Comparison of ENCODE assay signal across 8 cellular contexts in genomic region chr2:85433511-85434089, GRCh38. TPM values are rescaled to one million over a fixed set of nuclear protein-coding genes. Genes with fewer than 3 reads are reported as not detected.
A peak's percentile ranks its signal among the peaks of the same experiment; 100 is the strongest.
DNase-seq lines count a peak whose midpoint lies in the region; ATAC-seq and TF ChIP-seq lines count a peak whose summit lies in the region.

No MANE protein-coding gene starts in this region.

- CTCF ChIA-PET in HEK293 (lab: Yijun Ruan, JAX) = interaction anchor here (1.3 kb wide), 1 partner anchor 118 kb away, joined by 4 read pairs; no protein-coding TSS in a partner anchor
- CTCF ChIA-PET in activated naive CD4-positive, alpha-beta T cell treated with anti-CD3 and anti-CD28 coated beads, Interleukin-2, amount 10 ng/mL, durations not matched to agents 7 days and 5 days (lab: Charles Lee) = no interaction called here

- H3K27ac ChIP-seq in HEK293 (ENCODE audit: extremely low read depth, low read depth, low read length) = no peak overlapping the region
- peak overlapping the region in 2 of 5 donors; percentile 26 to 98 for H3K27ac ChIP-seq in adrenal gland
- peak overlapping the region; percentile 95 to 97 for H3K27ac ChIP-seq in right atrium auricular region
- peak overlapping the region; percentile 85 to 98 (median 96) for H3K27ac ChIP-seq in gastrocnemius medialis

- H3K4me1 ChIP-seq in HEK293 (ENCODE audit: control insufficient read depth, insufficient read depth, low read length) = peaks cover 6% of the 10 kb centered on the region
- H3K4me1 ChIP-seq in adrenal gland (replicated peaks in 1 of 2) = peaks cover 32% of the 10 kb centered on the region in 2 donors
- H3K4me1 ChIP-seq in right atrium auricular region = peaks cover 0 to 57% of the 10 kb centered on the region in 2 donors
- H3K4me1 ChIP-seq in gastrocnemius medialis = peaks cover 28 to 50% of the 10 kb centered on the region in 2 donors

- H3K27ac Mint-ChIP-seq in activated naive CD4-positive, alpha-beta T cell treated with anti-CD3 and anti-CD28 coated beads, Interleukin-2, amount 10 ng/mL, durations not matched to agents 7 days and 5 days = no peak overlapping the region
- H3K27ac Mint-ChIP-seq in activated CD4-positive, alpha-beta T cell treated with anti-CD3 and anti-CD28 coated beads, Interleukin-2, amount 10 ng/mL, durations not matched to agents 24 days and 14 days = no peak overlapping the region

- H3K9me3 ChIP-seq in HEK293 (ENCODE audit: control insufficient read depth, insufficient read depth, low read depth, low read length) (no peaks in the 10 kb centered on the region), adrenal gland (replicated peaks in 1 of 3) (no peaks in the 10 kb centered on the region), right atrium auricular region (no peaks in the 10 kb centered on the region), gastrocnemius medialis (no peaks in the 10 kb centered on the region)

- H3K4me3 Mint-ChIP-seq in activated naive CD4-positive, alpha-beta T cell treated with anti-CD3 and anti-CD28 coated beads, Interleukin-2, amount 10 ng/mL, durations not matched to agents 7 days and 5 days = no peak overlapping the region
- H3K4me3 Mint-ChIP-seq in activated CD4-positive, alpha-beta T cell treated with anti-CD3 and anti-CD28 coated beads, Interleukin-2, amount 10 ng/mL, durations not matched to agents 24 days and 14 days = no peak overlapping the region

- H3K27me3 ChIP-seq in adrenal gland = no peaks in the 10 kb centered on the region
- H3K27me3 ChIP-seq in right atrium auricular region = no peaks in the 10 kb centered on the region
- H3K27me3 ChIP-seq in gastrocnemius medialis = no peaks in the 10 kb centered on the region

- no peaks in the 10 kb centered on the region for H3K36me3 Mint-ChIP-seq in activated naive CD4-positive, alpha-beta T cell treated with anti-CD3 and anti-CD28 coated beads, Interleukin-2, amount 10 ng/mL, durations not matched to agents 7 days and 5 days
- no peaks in the 10 kb centered on the region for H3K36me3 Mint-ChIP-seq in activated CD4-positive, alpha-beta T cell treated with anti-CD3 and anti-CD28 coated beads, Interleukin-2, amount 10 ng/mL, durations not matched to agents 24 days and 14 days (ENCODE audit: low read depth)

- TF ChIP-seq CTCF in HEK293 (tag by site-specific recombination; IDR thresholded peaks at IDR 0.05) (no peak), adrenal gland (IDR thresholded peaks at IDR 0.05) (no peak), right atrium auricular region (IDR thresholded peaks at IDR 0.05) (no peak), gastrocnemius medialis (IDR thresholded peaks at IDR 0.05 in 4 of 5, conservative IDR thresholded peaks at IDR 0.05 in 1 of 5) (peak in 1 of 5 experiments; percentile 18)

- in situ Hi-C loops in gastrocnemius medialis (cut with MboI; ENCODE audit: low sequenced_read_pairs in 4 of 4) = no loop called here

- no peaks in the 10 kb centered on the region for H3K36me3 ChIP-seq in HEK293 (ENCODE audit: control insufficient read depth in 2 of 2, insufficient read depth in 1 of 2, low read length in 2 of 2)
- H3K36me3 ChIP-seq in adrenal gland (replicated peaks in 1 of 2) = no peaks in the 10 kb centered on the region
- no peaks in the 10 kb centered on the region for H3K36me3 ChIP-seq in right atrium auricular region
- H3K36me3 ChIP-seq in gastrocnemius medialis = no peaks in the 10 kb centered on the region

- intact Hi-C loops in adrenal gland (cut with DNase I) (no loop called here), gastrocnemius medialis (cut with DNase I; ENCODE audit: low total_unique reads) (loop anchor here (1.0 kb wide), 2 partner anchors 72 to 106 kb away; partner anchors contain the start of gene MAT2A)
- intact Hi-C loops in activated CD4-positive, alpha-beta T cell treated with anti-CD3 and anti-CD28 coated beads, Interleukin-2, amount 10 ng/mL, durations not matched to agents 24 days and 14 days (cut with micrococcal nuclease) = no loop called here

- TF ChIP-seq POLR2A in adrenal gland (IDR thresholded peaks at IDR 0.05) = peak in 1 of 2 donors; percentile 25
- TF ChIP-seq POLR2A in gastrocnemius medialis (IDR thresholded peaks at IDR 0.05) = peak; percentile 77
- TF ChIP-seq POLR2A in GM18505 (IDR thresholded peaks at IDR 0.05; ENCODE audit: borderline replicate concordance, extremely low read depth, insufficient read depth, insufficient read length) = no peak

- H3K9me3 Mint-ChIP-seq in activated naive CD4-positive, alpha-beta T cell treated with anti-CD3 and anti-CD28 coated beads, Interleukin-2, amount 10 ng/mL, durations not matched to agents 7 days and 5 days = no peaks in the 10 kb centered on the region
- no peaks in the 10 kb centered on the region for H3K9me3 Mint-ChIP-seq in activated CD4-positive, alpha-beta T cell treated with anti-CD3 and anti-CD28 coated beads, Interleukin-2, amount 10 ng/mL, durations not matched to agents 24 days and 14 days

- H3K4me3 ChIP-seq in HEK293 (ENCODE audit: low read depth, low read length) (no peak overlapping the region), adrenal gland (no peak overlapping the region), right atrium auricular region (no peak overlapping the region), gastrocnemius medialis (peak overlapping the region in 1 of 4 donors; percentile 15)

- peaks cover 15% of the 10 kb centered on the region for H3K27me3 Mint-ChIP-seq in activated naive CD4-positive, alpha-beta T cell treated with anti-CD3 and anti-CD28 coated beads, Interleukin-2, amount 10 ng/mL, durations not matched to agents 7 days and 5 days
- no peaks in the 10 kb centered on the region for H3K27me3 Mint-ChIP-seq in activated CD4-positive, alpha-beta T cell treated with anti-CD3 and anti-CD28 coated beads, Interleukin-2, amount 10 ng/mL, durations not matched to agents 24 days and 14 days

- peak; percentile 64 for ATAC-seq in gastrocnemius medialis
- no peak for ATAC-seq in GM18505 (IDR thresholded peaks at IDR 0.05; ENCODE audit: unreplicated experiment)

- 53 to 82% (median 62%) methylated on average over 2 to 6 of the region's 6 CpGs for WGBS in adrenal gland, 4 donors

- peaks cover 22% of the 10 kb centered on the region for H3K4me1 Mint-ChIP-seq in activated naive CD4-positive, alpha-beta T cell treated with anti-CD3 and anti-CD28 coated beads, Interleukin-2, amount 10 ng/mL, durations not matched to agents 7 days and 5 days
- H3K4me1 Mint-ChIP-seq in activated CD4-positive, alpha-beta T cell treated with anti-CD3 and anti-CD28 coated beads, Interleukin-2, amount 10 ng/mL, durations not matched to agents 24 days and 14 days = peaks cover 11% of the 10 kb centered on the region

- DNase-seq in adrenal gland (peak in 6 of 7 donors; percentile 64 to 94 (median 76)), right atrium auricular region (ENCODE audit: low spot score) (peak; percentile 87), gastrocnemius medialis (peak; percentile 96 to 99), activated gamma-delta T cell treated with Interleukin-2 at 50 U/mL for 16 hours (no peak)
- DNase-seq in activated naive CD4-positive, alpha-beta T cell treated with anti-CD3 and anti-CD28 coated beads, Interleukin-2, amount 10 ng/mL, durations not matched to agents 7 days and 5 days = no peak
- DNase-seq in activated CD4-positive, alpha-beta T cell treated with anti-CD3 and anti-CD28 coated beads, Interleukin-2, amount 10 ng/mL, durations not matched to agents 24 days and 14 days = no peak

- POLR2A ChIA-PET in HEK293 (lab: Yijun Ruan, JAX) = interaction anchor here (1.0 kb wide), 1 partner anchor 12 kb away, joined by 4 read pairs; no protein-coding TSS in a partner anchor

TF ChIP-seq in HEK293, 187 proteins besides CTCF, POLR2A, EP300 and RAD21 (continues in another document):
- no peak for TF ChIP-seq ZNF510 (tag by site-specific recombination; IDR thresholded peaks at IDR 0.05; ENCODE audit: insufficient replicate concordance)
- no peak for TF ChIP-seq ZNF692 (tag by site-specific recombination; IDR thresholded peaks at IDR 0.05)
- no peak for TF ChIP-seq ZBTB20 (tag by site-specific recombination; IDR thresholded peaks at IDR 0.05)
- no peak for TF ChIP-seq ZNF660 (tag by site-specific recombination; IDR thresholded peaks at IDR 0.05)

RNA-seq across cellular contexts. Expression of gene SH2D6, which starts 15.1 kb away (rescaled TPM):
- 1 to 10 TPM in 1 of 8 donors, under 1 TPM in 2, not detected in 5; 0.69 to 1.4 (median 0.74) TPM for total RNA-seq in adrenal gland
- 1 to 10 TPM in 2 of 3 donors, under 1 TPM in 1; 0.53 to 4.2 (median 1.3) TPM for polyA plus RNA-seq in adrenal gland
- not detected for total RNA-seq in right atrium auricular region
- total RNA-seq in gastrocnemius medialis = 1 to 10 TPM in 1 of 4 donors, not detected in 3; 3.5 TPM
- total RNA-seq in activated CD4-positive, alpha-beta T cell treated with anti-CD3 and anti-CD28 coated beads, Interleukin-2, amount 10 ng/mL, durations not matched to agents 24 days and 14 days = 0.69 and 0.96 TPM in 2 replicates

RNA-seq across cellular contexts. Expression of gene CAPG, which starts 23.4 kb away (rescaled TPM):
- total RNA-seq in adrenal gland = 100 to 1,000 TPM in 1 of 8 donors, 10 to 100 TPM in 7; 17.5 to 104 (median 41.4) TPM
- polyA plus RNA-seq in adrenal gland = 100 to 1,000 TPM in 1 of 3 donors, 10 to 100 TPM in 2; 13.8 to 192 (median 71.2) TPM
- total RNA-seq in right atrium auricular region = 10 to 100 TPM in 1 of 2 donors, 1 to 10 TPM in 1; 8.7 to 43.4 TPM
- 10 to 100 TPM; 15.9 to 35.6 (median 23.1) TPM for total RNA-seq in gastrocnemius medialis
- total RNA-seq in activated CD4-positive, alpha-beta T cell treated with anti-CD3 and anti-CD28 coated beads, Interleukin-2, amount 10 ng/mL, durations not matched to agents 24 days and 14 days = 51.6 and 63.6 TPM in 2 replicates

Comparison
In these comparisons a context has a peak if more than half of its experiments do, and no peak if none do; other contexts are left out.
1. DNase-seq: peak in adrenal gland (6 of 7), right atrium auricular region (single experiment) and gastrocnemius medialis (2 of 2); none in activated naive CD4-positive, alpha-beta T cell treated with anti-CD3 and anti-CD28 coated beads, Interleukin-2, amount 10 ng/mL, durations not matched to agents 7 days and 5 days (single experiment), activated CD4-positive, alpha-beta T cell treated with anti-CD3 and anti-CD28 coated beads, Interleukin-2, amount 10 ng/mL, durations not matched to agents 24 days and 14 days (single experiment) and activated gamma-delta T cell treated with Interleukin-2 at 50 U/mL for 16 hours (single experiment).